ENCODE assay signal across 24 cellular contexts in the genomic region with DNA sequence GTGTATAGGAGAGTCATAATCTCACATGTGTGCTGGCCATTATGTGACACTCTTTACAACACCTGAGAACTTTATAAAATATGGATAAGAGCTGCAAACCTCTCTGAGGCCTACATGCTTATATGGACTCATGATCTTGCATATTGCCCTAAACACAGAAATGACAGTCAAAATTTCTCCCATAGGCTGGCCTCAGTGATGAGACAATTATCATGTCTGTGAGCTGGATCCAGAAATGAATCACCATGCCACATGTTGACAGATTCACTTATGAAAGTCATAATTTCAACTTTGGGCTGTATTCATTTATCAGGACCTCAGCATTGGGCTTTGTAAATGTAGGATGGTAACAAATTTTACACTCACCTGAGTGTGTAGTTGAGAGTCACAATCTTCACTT.
"Had no signal": no experiment of that assay in that cellular context is flagged by ENCODE, and none has a peak within 500 bp of the region (broad histone marks: within the 10 kb centered on the region; RNA-seq: fewer than 3 reads in every experiment).

No MANE protein-coding gene starts in this region.

- ATAC-seq: effector memory CD8-positive, alpha-beta T cell; esophagus mucosa; gastrocnemius medialis; heart right ventricle; left cardiac atrium; left lung; left ventricle myocardium superior; lower lobe of right lung; mucosa of descending colon had no signal

- H3K36me3 Mint-ChIP-seq: mesothelial cell of epicardium, naive B cell had no signal

- H3K4me3 Mint-ChIP-seq: dendritic cell treated with granulocyte-macrophage colony-stimulating factor and Interleukin-4, amounts not matched to agents 40 ng/mL and 50 ng/mL, for 4 days; effector memory CD8-positive, alpha-beta T cell; endodermal cell; mesothelial cell of epicardium; naive B cell had no signal

- H3K4me1 Mint-ChIP-seq: endodermal cell, mesothelial cell of epicardium, naive B cell had no signal

- H3K27me3 Mint-ChIP-seq: dendritic cell treated with granulocyte-macrophage colony-stimulating factor and Interleukin-4, amounts not matched to agents 40 ng/mL and 50 ng/mL, for 4 days; effector memory CD8-positive, alpha-beta T cell; naive B cell had no signal

- DNase-seq: colonic mucosa; cortex of kidney; effector CD8-positive, alpha-beta T cell; effector memory CD8-positive, alpha-beta T cell; endodermal cell; erythroblast; esophagus squamous epithelium; foreskin fibroblast; foreskin melanocyte; gastrocnemius medialis; glutamatergic neuron; head of caudate nucleus; heart right ventricle; hippocampal formation; left cardiac atrium; left lung; left ventricle myocardium superior; lower lobe of right lung; mesenchymal stem cell; mucosa of descending colon; naive B cell had no signal

- H3K9me3 Mint-ChIP-seq: dendritic cell treated with granulocyte-macrophage colony-stimulating factor and Interleukin-4, amounts not matched to agents 40 ng/mL and 50 ng/mL, for 4 days; effector memory CD8-positive, alpha-beta T cell; endodermal cell; mesothelial cell of epicardium; naive B cell had no signal

- H3K27ac Mint-ChIP-seq: dendritic cell treated with granulocyte-macrophage colony-stimulating factor and Interleukin-4, amounts not matched to agents 40 ng/mL and 50 ng/mL, for 4 days; effector memory CD8-positive, alpha-beta T cell; endodermal cell; mesothelial cell of epicardium; naive B cell had no signal
